ENCODE assay signal across 19 cellular contexts in genomic region chr19:7863971-7864718, GRCh38. TPM values are rescaled to one million over a fixed set of nuclear protein-coding genes. Genes with fewer than 3 reads are reported as not detected.
DNase-seq lines count a peak whose midpoint lies in the region; FAIRE-seq and TF ChIP-seq lines count a peak whose summit lies in the region.
"Had no signal": no experiment of that assay in that cellular context is flagged by ENCODE, and none has a peak within 500 bp of the region (broad histone marks: within the 10 kb centered on the region; RNA-seq: fewer than 3 reads in every experiment).

No MANE protein-coding gene starts in this region.

- H2BK20ac ChIP-seq in H9 (ENCODE audit: low read depth, low read length, poor library complexity, severe bottlenecking) (no peak overlapping the region), H1 (ENCODE audit: low read length) (no peak overlapping the region)

- intact Hi-C loops in activated naive CD4-positive, alpha-beta T cell treated with anti-CD3 and anti-CD28 coated beads for 36 hours (cut with micrococcal nuclease), result loop anchor here (10.0 kb wide), 1 partner anchor 141 kb away; the partner anchor contains the start of gene ELAVL1

- no peak overlapping the region for H2AFZ ChIP-seq in H9 (ENCODE audit: low read length)
- no peak overlapping the region for H2AFZ ChIP-seq in H1 (ENCODE audit: low read length)
- H2AFZ ChIP-seq in osteoblast (ENCODE audit: low read length), result no peak overlapping the region

- H4K5ac ChIP-seq in H9 (ENCODE audit: insufficient read length, low read depth, low read length) (no peak overlapping the region), H1 (ENCODE audit: insufficient read length, low read depth, low read length) (no peak overlapping the region)

- peaks cover 20% of the 10 kb centered on the region for H3K23me2 ChIP-seq in H9 (ENCODE audit: insufficient read length, low read depth, low read length, poor library complexity, severe bottlenecking)
- peaks cover 16% of the 10 kb centered on the region; the same call in 1 of the 2 replicates for H3K23me2 ChIP-seq in H1 (ENCODE audit: low read depth, low read length)

- DNase-seq in activated naive CD4-positive, alpha-beta T cell treated with anti-CD3 and anti-CD28 coated beads for 36 hours, result no peak
- DNase-seq in H9 (no peak), H1 (ENCODE audit: low read depth in 1 of 2, low spot score in 2 of 2) (no peak), osteoblast (ENCODE audit: insufficient read length, low spot score, missing footprints) (peak; percentile 78), amniotic stem cell (lab: John Stamatoyannopoulos, UW) (no peak), NCI-H510A (lab: John Stamatoyannopoulos, UW) (no peak)
- no peak for DNase-seq in stimulated activated CD4-positive, alpha-beta T cell treated with anti-CD3 and anti-CD28 coated beads, Interleukin-1b, Interleukin-23, amount 100 ng/mL, for 48 hours
- DNase-seq: CD8-positive, alpha-beta memory T cell; DND-41; GF-D8; NCI-H1092; NCI-H1694; NCI-H2107; NCI-H226; NCI-H526 treated with DMSO at 0.1 percent for 48 hours; OCI-M1 had no signal

- H3K4me1 Mint-ChIP-seq in activated naive CD4-positive, alpha-beta T cell treated with anti-CD3 and anti-CD28 coated beads, Interleukin-2, amount 50 U/mL, for 24 hours, result peaks cover 14% of the 10 kb centered on the region
- H3K4me1 Mint-ChIP-seq in activated naive CD4-positive, alpha-beta T cell treated with anti-CD3 and anti-CD28 coated beads for 36 hours (ENCODE audit: low read depth), result peaks cover 31% of the 10 kb centered on the region
- H3K4me1 Mint-ChIP-seq in H9, result peaks cover 10 to 40% of the 10 kb centered on the region in 2 experiments

- H3K27ac ChIP-seq in H9 (ENCODE audit: insufficient read length, low read depth, low read length) (no peak overlapping the region), H1 (ENCODE audit: low read depth, low read length) (no peak overlapping the region), osteoblast (ENCODE audit: low read depth, low read length) (no peak overlapping the region)
- H3K27ac ChIP-seq: KMS-11 had no signal

- POLR2A ChIA-PET in H1 (lab: Charles Lee; ENCODE audit: partially characterized antibody), result interaction anchor here (0.7 to 10.5 kb wide), 7 partner anchors 8 to 64 kb away, joined by 3 to 106 read pairs (median 4); partner anchors contain the start of genes SNAPC2 and TGFBR3L

- TF ChIP-seq EP300 in H1 (IDR thresholded peaks at IDR 0.05; ENCODE audit: borderline replicate concordance in 1 of 2, low read depth in 2 of 2, low read length in 2 of 2), result no peak

- no peak overlapping the region for H2BK120ac ChIP-seq in H9 (ENCODE audit: low read depth, low read length, poor library complexity, severe bottlenecking)
- no peak overlapping the region for H2BK120ac ChIP-seq in H1 (replicated peaks; ENCODE audit: low read depth, low read length)

- H2BK12ac ChIP-seq in H9 (ENCODE audit: insufficient read length, low read depth, low read length) (no peak overlapping the region), H1 (ENCODE audit: low read depth, low read length) (no peak overlapping the region)

- H3K9me3 Mint-ChIP-seq in activated naive CD4-positive, alpha-beta T cell treated with anti-CD3 and anti-CD28 coated beads, Interleukin-2, amount 50 U/mL, for 24 hours, result no peaks in the 10 kb centered on the region
- H3K9me3 Mint-ChIP-seq in activated naive CD4-positive, alpha-beta T cell treated with anti-CD3 and anti-CD28 coated beads for 36 hours, result no peaks in the 10 kb centered on the region
- H3K9me3 Mint-ChIP-seq in H9, result no peaks in the 10 kb centered on the region
- H3K9me3 Mint-ChIP-seq: CD8-positive, alpha-beta memory T cell had no signal

- no peak overlapping the region for H3K23ac ChIP-seq in H9 (ENCODE audit: insufficient read length, low read depth, low read length)
- H3K23ac ChIP-seq in H1 (ENCODE audit: insufficient read length), result no peak overlapping the region

- H4K20me1 ChIP-seq in H9 (ENCODE audit: control insufficient read depth, insufficient read depth, insufficient read length) (peaks cover 6% of the 10 kb centered on the region), H1 (replicated peaks in 1 of 2; ENCODE audit: control insufficient read depth in 1 of 2, insufficient read depth in 2 of 2, low read length in 2 of 2) (peaks cover 0 to 10% of the 10 kb centered on the region in 2 experiments), osteoblast (ENCODE audit: insufficient read depth, low read length) (no peaks in the 10 kb centered on the region)

- no peak overlapping the region for H3K56ac ChIP-seq in H9 (ENCODE audit: insufficient read length, low read depth, low read length)
- no peak overlapping the region for H3K56ac ChIP-seq in H1 (replicated peaks; ENCODE audit: insufficient read length, low read depth, low read length)

- H3K9ac ChIP-seq in H9 (ENCODE audit: extremely low read depth, insufficient read length, low read length) (no peak overlapping the region), H1 (replicated peaks in 1 of 4; ENCODE audit: extremely low read depth in 1 of 4, low read depth in 3 of 4, low read length in 3 of 4) (no peak overlapping the region)
- H3K9ac ChIP-seq: KMS-11 had no signal

- FAIRE-seq in H1 (lab: Jason Lieb, UNC), result no peak
- FAIRE-seq: A204.1 had no signal

- no peak overlapping the region for H3T11ph ChIP-seq in H9 (ENCODE audit: low read length)

- H3K27me3 Mint-ChIP-seq in activated naive CD4-positive, alpha-beta T cell treated with anti-CD3 and anti-CD28 coated beads, Interleukin-2, amount 50 U/mL, for 24 hours, result no peaks in the 10 kb centered on the region
- H3K27me3 Mint-ChIP-seq in activated naive CD4-positive, alpha-beta T cell treated with anti-CD3 and anti-CD28 coated beads for 36 hours (ENCODE audit: low read depth), result peaks cover 26% of the 10 kb centered on the region
- H3K27me3 Mint-ChIP-seq in H9 (ENCODE audit: low read depth), result peaks cover 60% of the 10 kb centered on the region

- TF ChIP-seq CTCF in H9 (conservative IDR thresholded peaks at IDR 0.05), result no peak
- TF ChIP-seq CTCF in H1 (IDR thresholded peaks at IDR 0.05; ENCODE audit: control extremely low read depth in 1 of 3, insufficient read depth in 1 of 3, low read depth in 1 of 3, low read length in 3 of 3), result no peak
- TF ChIP-seq CTCF in osteoblast (IDR thresholded peaks at IDR 0.05; ENCODE audit: extremely low read depth, low read depth, low read length), result no peak

- TF ChIP-seq POLR2A in H1 (IDR thresholded peaks at IDR 0.05; ENCODE audit: control extremely low read depth in 1 of 2, low read depth in 2 of 2, low read length in 2 of 2), result no peak

- H3K27ac Mint-ChIP-seq in activated naive CD4-positive, alpha-beta T cell treated with anti-CD3 and anti-CD28 coated beads, Interleukin-2, amount 50 U/mL, for 24 hours, result no peak overlapping the region
- H3K27ac Mint-ChIP-seq in activated naive CD4-positive, alpha-beta T cell treated with anti-CD3 and anti-CD28 coated beads for 36 hours, result no peak overlapping the region
- H3K27ac Mint-ChIP-seq in H9, result no peak overlapping the region
- H3K27ac Mint-ChIP-seq: CD8-positive, alpha-beta memory T cell had no signal

- H3K4me3 ChIP-seq in H1 (ENCODE audit: extremely low read depth in 1 of 4, insufficient read depth in 2 of 4, low read depth in 3 of 4, low read length in 4 of 4) (peak overlapping the region in 1 of 4 experiments; percentile 66; a peak in 1 of 8 replicates), osteoblast (ENCODE audit: insufficient read depth, low read length) (no peak overlapping the region)

- no peak overlapping the region for H2BK5ac ChIP-seq in H9 (ENCODE audit: insufficient read length, low read length)
- no peak overlapping the region for H2BK5ac ChIP-seq in H1 (ENCODE audit: low read depth, low read length)

- H3K14ac ChIP-seq in H9 (ENCODE audit: insufficient read depth, low read length), result no peak overlapping the region
- H3K14ac ChIP-seq in H1 (ENCODE audit: insufficient read length), result no peak overlapping the region

- peaks cover 1% of the 10 kb centered on the region for H3K36me3 Mint-ChIP-seq in activated naive CD4-positive, alpha-beta T cell treated with anti-CD3 and anti-CD28 coated beads, Interleukin-2, amount 50 U/mL, for 24 hours
- H3K36me3 Mint-ChIP-seq in activated naive CD4-positive, alpha-beta T cell treated with anti-CD3 and anti-CD28 coated beads for 36 hours (ENCODE audit: low read depth), result no peaks in the 10 kb centered on the region
- no peaks in the 10 kb centered on the region; a peak in 1 of 7 replicates for H3K36me3 Mint-ChIP-seq in H9 (ENCODE audit: insufficient read depth in 1 of 3, low read depth in 3 of 3)
- H3K36me3 Mint-ChIP-seq: CD8-positive, alpha-beta memory T cell had no signal

- H3K4me1 ChIP-seq in H9 (ENCODE audit: insufficient read depth, low read length), result no peaks in the 10 kb centered on the region; the same call in 1 of the 2 replicates
- peaks cover 0 to 32% (median 21%) of the 10 kb centered on the region in 4 experiments; a peak in 5 of 7 replicates for H3K4me1 ChIP-seq in H1 (replicated peaks in 1 of 4; ENCODE audit: control insufficient read depth in 3 of 4, insufficient read depth in 4 of 4, low read length in 3 of 4)
- H3K4me1 ChIP-seq in osteoblast (ENCODE audit: insufficient read depth, low read length), result peaks cover 7% of the 10 kb centered on the region

- no peaks in the 10 kb centered on the region for H3K36me3 ChIP-seq in H1 (ENCODE audit: control insufficient read depth in 2 of 4, insufficient read depth in 4 of 4, low read length in 3 of 4)
- H3K36me3 ChIP-seq in osteoblast (ENCODE audit: insufficient read depth, low read length), result no peaks in the 10 kb centered on the region

- H3K79me2 ChIP-seq in H9 (ENCODE audit: insufficient read depth, low read length) (no peaks in the 10 kb centered on the region), H1 (ENCODE audit: control insufficient read depth in 1 of 2, insufficient read depth in 2 of 2, low read length in 2 of 2) (no peaks in the 10 kb centered on the region), osteoblast (ENCODE audit: insufficient read depth, low read length) (no peaks in the 10 kb centered on the region)

- H3K4me2 ChIP-seq in H9 (ENCODE audit: insufficient read depth, insufficient read length, low read length), result no peak overlapping the region
- peak overlapping the region; percentile 14 to 74; a peak in 2 of 4 replicates for H3K4me2 ChIP-seq in H1 (ENCODE audit: insufficient read depth in 1 of 2, low read depth in 2 of 2, low read length in 2 of 2)
- H3K4me2 ChIP-seq in osteoblast (ENCODE audit: insufficient read depth, low read length), result no peak overlapping the region
- H3K4me2 ChIP-seq: KMS-11 had no signal

- H2BK15ac ChIP-seq in H9 (ENCODE audit: low read depth, low read length), result no peak overlapping the region
- H2BK15ac ChIP-seq in H1 (ENCODE audit: low read length), result no peak overlapping the region

- TF ChIP-seq RAD21 in H1 (IDR thresholded peaks at IDR 0.05 in 1 of 2, conservative IDR thresholded peaks at IDR 0.05 in 1 of 2; ENCODE audit: low read depth in 2 of 2, low read length in 2 of 2), result no peak

- H3K18ac ChIP-seq in H9 (ENCODE audit: insufficient read length, low read depth, low read length) (no peak overlapping the region), H1 (ENCODE audit: extremely low read depth, low read length) (no peak overlapping the region)

- H3K9me3 ChIP-seq in H9 (ENCODE audit: control insufficient read depth, low read depth, low read length) (no peaks in the 10 kb centered on the region), H1 (ENCODE audit: insufficient read depth in 2 of 2, low read depth in 1 of 2, low read length in 1 of 2) (no peaks in the 10 kb centered on the region), osteoblast (ENCODE audit: low read depth, low read length) (no peaks in the 10 kb centered on the region)

- H4K91ac ChIP-seq in H9 (ENCODE audit: insufficient read length, low read depth, low read length), result no peak overlapping the region
- no peak overlapping the region for H4K91ac ChIP-seq in H1 (replicated peaks; ENCODE audit: insufficient read length, low read length)

- peak overlapping the region; percentile 3 for H3K4me3 Mint-ChIP-seq in activated naive CD4-positive, alpha-beta T cell treated with anti-CD3 and anti-CD28 coated beads, Interleukin-2, amount 50 U/mL, for 24 hours
- no peak overlapping the region for H3K4me3 Mint-ChIP-seq in activated naive CD4-positive, alpha-beta T cell treated with anti-CD3 and anti-CD28 coated beads for 36 hours
- peak overlapping the region; percentile 45 to 71; a peak in 3 of 5 replicates for H3K4me3 Mint-ChIP-seq in H9

- H3K79me1 ChIP-seq in H9 (ENCODE audit: insufficient read depth, low read depth, low read length, poor library complexity, severe bottlenecking) (no peaks in the 10 kb centered on the region), H1 (ENCODE audit: low read depth, low read length) (no peaks in the 10 kb centered on the region)

- CTCF ChIA-PET in activated naive CD4-positive, alpha-beta T cell treated with anti-CD3 and anti-CD28 coated beads for 36 hours (lab: Charles Lee), result no interaction called here
- CTCF ChIA-PET in H1 (lab: Charles Lee; ENCODE audit: partially characterized antibody), result interaction anchor here (0.9 to 11.2 kb wide), 4 partner anchors 13 to 63 kb away, joined by 3 to 112 read pairs (median 4); partner anchors contain the start of genes SNAPC2 and TGFBR3L

- H3K27me3 ChIP-seq in H9 (ENCODE audit: insufficient read depth, low read length) (peaks cover 4% of the 10 kb centered on the region; the same call in 1 of the 2 replicates), H1 (replicated peaks in 1 of 4; ENCODE audit: control insufficient read depth in 3 of 4, extremely low read depth in 1 of 4, insufficient read depth in 3 of 4, low read length in 3 of 4) (peaks cover 8 to 49% (median 34%) of the 10 kb centered on the region in 4 experiments), osteoblast (ENCODE audit: insufficient read depth, low read length) (no peaks in the 10 kb centered on the region)

- no CpG with 5 or more reads among the region's 23 CpGs for WGBS in H9 (ENCODE audit: extremely low coverage, insufficient read length, low lambda C conversion rate)
- WGBS in H1 (ENCODE audit: extremely low coverage in 1 of 2, insufficient coverage in 1 of 2, insufficient read length in 1 of 2, insufficient replicate concordance in 2 of 2, low coverage in 1 of 2, low lambda C conversion rate in 2 of 2, missing lambda C conversion rate in 1 of 2), 2 experiments, result 88% methylated on average over 19 of the region's 23 CpGs; no CpG with 5 or more reads in 1 of the 2 experiments

- H4K8ac ChIP-seq in H9 (replicated peaks; ENCODE audit: insufficient read length, low read depth, low read length), result no peak overlapping the region
- H4K8ac ChIP-seq in H1 (ENCODE audit: extremely low read depth, insufficient read depth, low read length), result no peak overlapping the region

- H3K4ac ChIP-seq in H9 (ENCODE audit: low read depth, low read length) (no peak overlapping the region), H1 (replicated peaks; ENCODE audit: insufficient read length, low read depth, low read length) (no peak overlapping the region)

- H2AK5ac ChIP-seq in H9 (ENCODE audit: insufficient read length, low read length), result no peak overlapping the region
- no peak overlapping the region for H2AK5ac ChIP-seq in H1 (ENCODE audit: low read depth, low read length)

RNA-seq across cellular contexts. Expression of gene PRR36, which starts 10.0 kb away (rescaled TPM):
- under 1 TPM; 0.07 to 0.12 TPM for total RNA-seq in activated naive CD4-positive, alpha-beta T cell treated with anti-CD3 and anti-CD28 coated beads for 36 hours
- total RNA-seq in H9 (2021), result 20.4 and 21.4 TPM in 2 replicates
- total RNA-seq in H1 (2021; fragmentation: NEBNext Ultra II Directional; extraction: Animal tissue kit (Norgen Biotek cat#: 25700)), result 23.9 and 25.3 TPM in 2 replicates
- 1.6 and 3.4 TPM in 2 replicates for polyA plus RNA-seq in H1 (2011; rRNA removed)
- polyA plus RNA-seq in H1 (2011; cell fraction: cytosol; rRNA removed), result 0.85 TPM
- polyA plus RNA-seq in H1 (2011; cell fraction: nucleus; rRNA removed), result 6.1 TPM
- 20.7 to 32.8 TPM (median 29.9 TPM) in 4 replicates for polyA plus RNA-seq in H1 (2012, experiment 1 of 2)
- 22.3 TPM for polyA plus RNA-seq in H1 (2012, experiment 2 of 2)
- 21.3 TPM for polyA plus RNA-seq in H1 (2013, experiment 1 of 2)
- polyA plus RNA-seq in H1 (2013, experiment 2 of 2), result 20.1 TPM
- 1.2 and 1.9 TPM in 2 replicates for polyA minus RNA-seq in H1 (2011; rRNA and poly(A)+ RNA removed)
- 17.2 TPM for polyA minus RNA-seq in H1 (2011; cell fraction: cytosol; rRNA and poly(A)+ RNA removed)
- 5.0 TPM for polyA minus RNA-seq in H1 (2011; cell fraction: nucleus; rRNA and poly(A)+ RNA removed)
- total RNA-seq in osteoblast, result under 0.01 TPM in 1 of 2 replicates, not detected in the other
- total RNA-seq: CD8-positive, alpha-beta memory T cell had no signal
- polyA plus RNA-seq: CD8-positive, alpha-beta memory T cell had no signal

RNA-seq across cellular contexts. Expression of gene LRRC8E, which starts 24.2 kb away (rescaled TPM):
- total RNA-seq in activated naive CD4-positive, alpha-beta T cell treated with anti-CD3 and anti-CD28 coated beads for 36 hours, result not detected
- total RNA-seq in H9 (2021), result 4.6 and 4.8 TPM in 2 replicates
- total RNA-seq in H1 (2021; fragmentation: NEBNext Ultra II Directional; extraction: Animal tissue kit (Norgen Biotek cat#: 25700)), result 2.9 and 3.4 TPM in 2 replicates
- polyA plus RNA-seq in H1 (2011; rRNA removed), result 2.7 and 2.8 TPM in 2 replicates
- 2.2 TPM for polyA plus RNA-seq in H1 (2011; cell fraction: cytosol; rRNA removed)
- polyA plus RNA-seq in H1 (2011; cell fraction: nucleus; rRNA removed), result 3.0 TPM
- polyA plus RNA-seq in H1 (2012, experiment 1 of 2), result 2.2 to 3.0 TPM (median 2.6 TPM) in 4 replicates
- 2.1 TPM for polyA plus RNA-seq in H1 (2012, experiment 2 of 2)
- polyA plus RNA-seq in H1 (2013, experiment 1 of 2), result 5.0 TPM
- polyA plus RNA-seq in H1 (2013, experiment 2 of 2), result 4.7 TPM
- polyA minus RNA-seq in H1 (2011; rRNA and poly(A)+ RNA removed), result 4.8 and 4.9 TPM in 2 replicates
- polyA minus RNA-seq in H1 (2011; cell fraction: cytosol; rRNA and poly(A)+ RNA removed), result 1.6 TPM
- 3.2 TPM for polyA minus RNA-seq in H1 (2011; cell fraction: nucleus; rRNA and poly(A)+ RNA removed)
- total RNA-seq in osteoblast, result 10.5 and 17.4 TPM in 2 replicates
- total RNA-seq: CD8-positive, alpha-beta memory T cell had no signal
- polyA plus RNA-seq: CD8-positive, alpha-beta memory T cell had no signal

RNA-seq across cellular contexts. Expression of gene EVI5L, which starts 34.1 kb away (rescaled TPM):
- 1 to 10 TPM; 5.2 TPM for total RNA-seq in activated naive CD4-positive, alpha-beta T cell treated with anti-CD3 and anti-CD28 coated beads for 36 hours
- 7.1 and 7.8 TPM in 2 replicates for total RNA-seq in H9 (2021)
- total RNA-seq in H1 (2021; fragmentation: NEBNext Ultra II Directional; extraction: Animal tissue kit (Norgen Biotek cat#: 25700)), result 10.4 and 11.0 TPM in 2 replicates
- polyA plus RNA-seq in H1 (2011; rRNA removed), result 7.2 and 13.1 TPM in 2 replicates
- polyA plus RNA-seq in H1 (2011; cell fraction: cytosol; rRNA removed), result 8.2 TPM
- 15.2 TPM for polyA plus RNA-seq in H1 (2011; cell fraction: nucleus; rRNA removed)
- polyA plus RNA-seq in H1 (2012, experiment 1 of 2), result 6.8 to 10.5 TPM (median 9.9 TPM) in 4 replicates
- 10.7 TPM for polyA plus RNA-seq in H1 (2012, experiment 2 of 2)
- polyA plus RNA-seq in H1 (2013, experiment 1 of 2), result 7.7 TPM
- polyA plus RNA-seq in H1 (2013, experiment 2 of 2), result 7.8 TPM
- polyA minus RNA-seq in H1 (2011; rRNA and poly(A)+ RNA removed), result 7.2 and 14.2 TPM in 2 replicates
- polyA minus RNA-seq in H1 (2011; cell fraction: cytosol; rRNA and poly(A)+ RNA removed), result 4.0 TPM
- polyA minus RNA-seq in H1 (2011; cell fraction: nucleus; rRNA and poly(A)+ RNA removed), result 7.9 TPM
- 24.8 and 26.1 TPM in 2 replicates for total RNA-seq in osteoblast

RNA-seq across cellular contexts. Expression of gene MAP2K7, which starts 39.5 kb away (rescaled TPM):
- 10 to 100 TPM; 39.1 to 39.8 TPM for total RNA-seq in activated naive CD4-positive, alpha-beta T cell treated with anti-CD3 and anti-CD28 coated beads for 36 hours
- total RNA-seq in H9 (2021) (47.2 and 48.1 TPM in 2 replicates), osteoblast (12.4 and 14.8 TPM in 2 replicates)
- total RNA-seq in H1 (2021; fragmentation: NEBNext Ultra II Directional; extraction: Animal tissue kit (Norgen Biotek cat#: 25700)), result 38.3 and 41.5 TPM in 2 replicates
- 8.9 and 16.6 TPM in 2 replicates for polyA plus RNA-seq in H1 (2011; rRNA removed)
- polyA plus RNA-seq in H1 (2011; cell fraction: cytosol; rRNA removed), result 16.5 TPM
- 35.7 TPM for polyA plus RNA-seq in H1 (2011; cell fraction: nucleus; rRNA removed)
- polyA plus RNA-seq in H1 (2012, experiment 1 of 2), result 20.9 to 28.0 TPM (median 25.4 TPM) in 4 replicates
- polyA plus RNA-seq in H1 (2012, experiment 2 of 2), result 25.2 TPM
- 28.9 TPM for polyA plus RNA-seq in H1 (2013, experiment 1 of 2)
- 27.2 TPM for polyA plus RNA-seq in H1 (2013, experiment 2 of 2)
- 9.2 and 11.4 TPM in 2 replicates for polyA minus RNA-seq in H1 (2011; rRNA and poly(A)+ RNA removed)
- polyA minus RNA-seq in H1 (2011; cell fraction: cytosol; rRNA and poly(A)+ RNA removed), result 17.8 TPM
- 14.4 TPM for polyA minus RNA-seq in H1 (2011; cell fraction: nucleus; rRNA and poly(A)+ RNA removed)

RNA-seq across cellular contexts. Expression of gene TGFBR3L, which starts 50.5 kb away (rescaled TPM):
- total RNA-seq in activated naive CD4-positive, alpha-beta T cell treated with anti-CD3 and anti-CD28 coated beads for 36 hours, result 1 to 10 TPM; 1.7 to 3.7 TPM
- total RNA-seq in H9 (2021) (5.5 and 6.5 TPM in 2 replicates), osteoblast (under 0.01 TPM in 1 of 2 replicates, not detected in the other)
- total RNA-seq in H1 (2021; fragmentation: NEBNext Ultra II Directional; extraction: Animal tissue kit (Norgen Biotek cat#: 25700)), result 3.7 and 4.3 TPM in 2 replicates
- 3.1 and 8.9 TPM in 2 replicates for polyA plus RNA-seq in H1 (2011; rRNA removed)
- 2.2 TPM for polyA plus RNA-seq in H1 (2011; cell fraction: cytosol; rRNA removed)
- 3.3 TPM for polyA plus RNA-seq in H1 (2011; cell fraction: nucleus; rRNA removed)
- 3.3 to 6.1 TPM (median 4.6 TPM) in 4 replicates for polyA plus RNA-seq in H1 (2012, experiment 1 of 2)
- polyA plus RNA-seq in H1 (2012, experiment 2 of 2), result 2.7 TPM
- 5.3 TPM for polyA plus RNA-seq in H1 (2013, experiment 1 of 2)
- 5.7 TPM for polyA plus RNA-seq in H1 (2013, experiment 2 of 2)
- polyA minus RNA-seq in H1 (2011; rRNA and poly(A)+ RNA removed), result not detected in 2 replicates
- polyA minus RNA-seq in H1 (2011; cell fraction: cytosol; rRNA and poly(A)+ RNA removed), result 3.7 TPM
- polyA minus RNA-seq in H1 (2011; cell fraction: nucleus; rRNA and poly(A)+ RNA removed), result 2.4 TPM

Comparison
In these comparisons a context has a peak if more than half of its experiments do, and no peak if none do; other contexts are left out.
1. H3K4me2 ChIP-seq: peak in H1 (2 of 2); none in H9 (single experiment) and osteoblast (single experiment).
2. RNA of gene PRR36, which starts 10.0 kb away (total RNA-seq): 23.9 to 25.3 TPM in H1 and 20.4 to 21.4 TPM in H9; 0.07 to 0.12 TPM in activated naive CD4-positive, alpha-beta T cell treated with anti-CD3 and anti-CD28 coated beads for 36 hours and under 0.01 TPM in osteoblast; every median in the first group is over 10 times any median in the second.